Comparison of ENCODE assay signal across 8 cellular contexts in genomic region chr17:74325743-74326379, GRCh38. TPM values are rescaled to one million over a fixed set of nuclear protein-coding genes. Genes with fewer than 3 reads are reported as not detected.
A peak's percentile ranks its signal among the peaks of the same experiment; 100 is the strongest.
DNase-seq lines count a peak whose midpoint lies in the region; ATAC-seq, FAIRE-seq and TF ChIP-seq lines count a peak whose summit lies in the region.

A gene with protein sequence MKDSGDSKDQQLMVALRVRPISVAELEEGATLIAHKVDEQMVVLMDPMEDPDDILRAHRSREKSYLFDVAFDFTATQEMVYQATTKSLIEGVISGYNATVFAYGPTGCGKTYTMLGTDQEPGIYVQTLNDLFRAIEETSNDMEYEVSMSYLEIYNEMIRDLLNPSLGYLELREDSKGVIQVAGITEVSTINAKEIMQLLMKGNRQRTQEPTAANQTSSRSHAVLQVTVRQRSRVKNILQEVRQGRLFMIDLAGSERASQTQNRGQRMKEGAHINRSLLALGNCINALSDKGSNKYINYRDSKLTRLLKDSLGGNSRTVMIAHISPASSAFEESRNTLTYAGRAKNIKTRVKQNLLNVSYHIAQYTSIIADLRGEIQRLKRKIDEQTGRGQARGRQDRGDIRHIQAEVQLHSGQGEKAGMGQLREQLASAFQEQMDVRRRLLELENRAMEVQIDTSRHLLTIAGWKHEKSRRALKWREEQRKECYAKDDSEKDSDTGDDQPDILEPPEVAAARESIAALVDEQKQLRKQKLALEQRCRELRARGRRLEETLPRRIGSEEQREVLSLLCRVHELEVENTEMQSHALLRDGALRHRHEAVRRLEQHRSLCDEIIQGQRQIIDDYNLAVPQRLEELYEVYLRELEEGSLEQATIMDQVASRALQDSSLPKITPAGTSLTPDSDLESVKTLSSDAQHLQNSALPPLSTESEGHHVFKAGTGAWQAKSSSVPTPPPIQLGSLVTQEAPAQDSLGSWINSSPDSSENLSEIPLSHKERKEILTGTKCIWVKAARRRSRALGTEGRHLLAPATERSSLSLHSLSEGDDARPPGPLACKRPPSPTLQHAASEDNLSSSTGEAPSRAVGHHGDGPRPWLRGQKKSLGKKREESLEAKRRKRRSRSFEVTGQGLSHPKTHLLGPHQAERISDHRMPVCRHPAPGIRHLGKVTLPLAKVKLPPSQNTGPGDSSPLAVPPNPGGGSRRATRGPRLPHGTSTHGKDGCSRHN (plus strand): TSS chr17:74326226. CDS start chr17:74326350, 124 bp downstream.

- H3K9ac ChIP-seq in ES-I3 (ENCODE audit: low read depth, low read length), result peak within 1 kb of the TSS; percentile 66; the same call in 1 of the 2 replicates
- H3K9ac ChIP-seq in HUES6 (ENCODE audit: low read length), result no peak within 1 kb of the TSS

- H3K36me3 ChIP-seq in ES-I3 (ENCODE audit: insufficient read depth, low read length), result no peaks in the 10 kb centered on the region
- no peaks in the 10 kb centered on the region for H3K36me3 ChIP-seq in HUES6 (ENCODE audit: control insufficient read depth, insufficient read depth, low read length)
- H3K36me3 ChIP-seq in pancreas, result no peaks in the 10 kb centered on the region
- no peaks in the 10 kb centered on the region for H3K36me3 ChIP-seq in thoracic aorta

- H3K4me1 ChIP-seq in ES-I3 (ENCODE audit: insufficient read depth, low read length) (peaks cover 10% of the 10 kb centered on the region; the same call in 1 of the 2 replicates), HUES6 (ENCODE audit: control insufficient read depth, insufficient read depth, low read length) (peaks cover 22% of the 10 kb centered on the region), pancreas (no peaks in the 10 kb centered on the region), thoracic aorta (ENCODE audit: control insufficient read depth in 1 of 2, low read depth in 2 of 2) (peaks cover 0 to 23% of the 10 kb centered on the region in 2 donors)

- ATAC-seq in pancreas, result peak; percentile 43 to 90 (median 86)
- no peak for ATAC-seq in thoracic aorta (ENCODE audit: insufficient number of reproducible peaks, low FRiP score, low read depth)
- ATAC-seq in HG02970 (IDR thresholded peaks at IDR 0.05; ENCODE audit: low FRiP score, unreplicated experiment), result no peak
- no peak for ATAC-seq in HG02571 (IDR thresholded peaks at IDR 0.05; ENCODE audit: unreplicated experiment)

- intact Hi-C loops in pancreas (cut with DNase I), result no loop called here

- H3K27me3 ChIP-seq in HUES6 (ENCODE audit: control insufficient read depth, insufficient read depth, low read length), result peaks cover 63% of the 10 kb centered on the region
- H3K27me3 ChIP-seq in pancreas, result no peaks in the 10 kb centered on the region
- H3K27me3 ChIP-seq in thoracic aorta (replicated peaks; ENCODE audit: insufficient read depth), result no peaks in the 10 kb centered on the region

- no peak for FAIRE-seq in pancreas (lab: Jason Lieb, UNC)

- TF ChIP-seq CTCF in pancreas (IDR thresholded peaks at IDR 0.05), result no peak
- TF ChIP-seq CTCF in thoracic aorta (IDR thresholded peaks at IDR 0.05), result no peak

- WGBS in pancreas, 2 donors, result 4 to 6% methylated on average over 49 to 73 of the region's 73 CpGs

- peak; percentile 82 for DNase-seq in activated CD8-positive, alpha-beta memory T cell treated with anti-CD3 and anti-CD28 coated beads, Interleukin-2, amount 50 U/mL, for 48 hours
- peak; percentile 55 for DNase-seq in germinal center (ENCODE audit: low spot score)
- DNase-seq in pancreas, result peak in 4 of 6 donors; percentile 18 to 76 (median 28)
- DNase-seq in thoracic aorta (ENCODE audit: low spot score), result no peak

- H3K4me3 ChIP-seq in HUES6 (ENCODE audit: low read depth, low read length) (peak within 1 kb of the TSS; percentile 65), pancreas (peak within 1 kb of the TSS in 2 of 4 donors; percentile 21 to 44), thoracic aorta (peak within 1 kb of the TSS; percentile 66)

- H3K9me3 ChIP-seq in ES-I3 (ENCODE audit: control insufficient read depth, insufficient read depth, low read length) (no peaks in the 10 kb centered on the region), HUES6 (ENCODE audit: control insufficient read depth, insufficient read depth, low read depth, low read length) (no peaks in the 10 kb centered on the region), pancreas (no peaks in the 10 kb centered on the region), thoracic aorta (no peaks in the 10 kb centered on the region)

- H3K27ac ChIP-seq in HUES6 (ENCODE audit: low read depth, low read length), result no peak within 1 kb of the TSS
- no peak within 1 kb of the TSS for H3K27ac ChIP-seq in pancreas
- no peak within 1 kb of the TSS for H3K27ac ChIP-seq in thoracic aorta

RNA-seq across cellular contexts. Expression of the gene that starts here (rescaled TPM):
- 1 to 10 TPM in 1 of 6 donors, under 1 TPM in 5; 0.22 to 1.0 (median 0.49) TPM for total RNA-seq in pancreas
- polyA plus RNA-seq in pancreas, result 10 to 100 TPM in 1 of 2 donors, 1 to 10 TPM in 1; 5.7 to 13.5 TPM
- total RNA-seq in thoracic aorta, result under 1 TPM; 0.56 to 0.95 TPM

Comparison
In these comparisons a context has a peak if more than half of its experiments do, and no peak if none do; other contexts are left out.
1. ATAC-seq: peak in pancreas (4 of 4); none in thoracic aorta (single experiment), HG02970 (single experiment) and HG02571 (single experiment).